ENCODE assay signal across 1 cellular context in the genomic region with DNA sequence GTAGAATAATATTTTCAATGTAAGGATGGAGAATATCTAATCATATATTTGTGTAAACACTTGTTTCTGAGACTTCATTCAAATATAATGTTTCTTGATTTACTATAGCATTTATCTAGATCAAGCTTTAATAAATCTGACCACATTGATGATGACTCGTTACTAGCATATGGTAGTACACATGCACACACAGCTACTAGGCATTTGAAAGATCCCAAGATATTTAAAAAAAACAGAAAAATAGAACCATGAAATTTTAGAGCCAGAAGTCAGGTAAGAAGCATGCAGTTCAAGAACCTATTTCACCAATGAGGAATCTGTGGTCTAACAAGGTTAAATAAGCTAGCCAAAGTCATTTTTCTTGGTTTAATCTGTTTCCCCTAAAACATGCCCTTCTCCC.
TF ChIP-seq lines count a peak whose summit lies in the region.

No MANE protein-coding gene starts in this region.

TF ChIP-seq in endothelial cell of umbilical vein, 7 proteins besides CTCF, POLR2A, EP300 and RAD21:
- TF ChIP-seq MYC (IDR thresholded peaks at IDR 0.05; ENCODE audit: low read depth, low read length) (no peak), FOS (IDR thresholded peaks at IDR 0.05; ENCODE audit: borderline replicate concordance, insufficient read depth, low read length) (peak; percentile 27)
- TF ChIP-seq, protein P1, sequence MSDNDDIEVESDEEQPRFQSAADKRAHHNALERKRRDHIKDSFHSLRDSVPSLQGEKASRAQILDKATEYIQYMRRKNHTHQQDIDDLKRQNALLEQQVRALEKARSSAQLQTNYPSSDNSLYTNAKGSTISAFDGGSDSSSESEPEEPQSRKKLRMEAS (IDR thresholded peaks at IDR 0.05; ENCODE audit: insufficient read depth, insufficient read length) = no peak
